Comparison of ENCODE assay signal across 1 cellular context in genomic region chr7:100124301-100125229, GRCh38.
TF ChIP-seq lines count a peak whose summit lies in the region.

No MANE protein-coding gene starts in this region.

TF ChIP-seq in K562, 482 proteins besides CTCF, POLR2A, EP300 and RAD21 (continued from another document and continues in another):
- TF ChIP-seq, protein P1, sequence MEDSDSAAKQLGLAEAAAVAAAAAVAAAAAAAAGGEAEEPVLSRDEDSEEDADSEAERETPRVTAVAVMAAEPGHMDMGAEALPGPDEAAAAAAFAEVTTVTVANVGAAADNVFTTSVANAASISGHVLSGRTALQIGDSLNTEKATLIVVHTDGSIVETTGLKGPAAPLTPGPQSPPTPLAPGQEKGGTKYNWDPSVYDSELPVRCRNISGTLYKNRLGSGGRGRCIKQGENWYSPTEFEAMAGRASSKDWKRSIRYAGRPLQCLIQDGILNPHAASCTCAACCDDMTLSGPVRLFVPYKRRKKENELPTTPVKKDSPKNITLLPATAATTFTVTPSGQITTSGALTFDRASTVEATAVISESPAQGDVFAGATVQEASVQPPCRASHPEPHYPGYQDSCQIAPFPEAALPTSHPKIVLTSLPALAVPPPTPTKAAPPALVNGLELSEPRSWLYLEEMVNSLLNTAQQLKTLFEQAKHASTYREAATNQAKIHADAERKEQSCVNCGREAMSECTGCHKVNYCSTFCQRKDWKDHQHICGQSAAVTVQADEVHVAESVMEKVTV (CRISPR knock-in tag; IDR thresholded peaks at IDR 0.05): no peak
- TF ChIP-seq ILK (tag; IDR thresholded peaks at IDR 0.05; ENCODE audit: borderline replicate concordance, low read depth) (no peak), KDM4B (IDR thresholded peaks at IDR 0.05; ENCODE audit: borderline replicate concordance in 2 of 2, low read depth in 1 of 2) (no peak), RFX5 (IDR thresholded peaks at IDR 0.05; ENCODE audit: low read depth, low read length) (no peak), ZNF592 (IDR thresholded peaks at IDR 0.05) (peak; percentile 86), HNRNPK (IDR thresholded peaks at IDR 0.05; ENCODE audit: low read depth, low read length, poor library complexity, severe bottlenecking) (no peak), ZKSCAN1 (IDR thresholded peaks at IDR 0.05; ENCODE audit: low read depth, low read length) (no peak), KLF13 (tag; IDR thresholded peaks at IDR 0.05; ENCODE audit: borderline replicate concordance, low read depth) (no peak), SMAD4 (CRISPR knock-in tag; conservative IDR thresholded peaks at IDR 0.05) (peak; percentile 52), TCFL5 (CRISPR knock-in tag; conservative IDR thresholded peaks at IDR 0.05) (no peak), ZNF175 (CRISPR knock-in tag; IDR thresholded peaks at IDR 0.05; ENCODE audit: low read depth) (no peak), BRD9 (IDR thresholded peaks at IDR 0.05; ENCODE audit: low read depth, partially characterized antibody) (no peak), DNMT1 (IDR thresholded peaks at IDR 0.05) (no peak), BMI1 (IDR thresholded peaks at IDR 0.05; ENCODE audit: low read length) (no peak), NONO (IDR thresholded peaks at IDR 0.05; ENCODE audit: low read depth in 2 of 2, low read length in 1 of 2) (no peak), KAT2B (IDR thresholded peaks at IDR 0.05; ENCODE audit: low read depth, low read length) (no peak), SP2 (IDR thresholded peaks at IDR 0.05; ENCODE audit: extremely low read depth, low read depth, low read length, poor library complexity, severe bottlenecking) (no peak), TFE3 (CRISPR knock-in tag; IDR thresholded peaks at IDR 0.05) (no peak), PHTF2 (CRISPR knock-in tag; IDR thresholded peaks at IDR 0.05) (no peak), RBBP5 (IDR thresholded peaks at IDR 0.05; ENCODE audit: borderline replicate concordance, insufficient read depth, low read length, poor library complexity, severe bottlenecking) (no peak), L3MBTL2 (IDR thresholded peaks at IDR 0.05) (no peak), HMG20B (CRISPR knock-in tag; IDR thresholded peaks at IDR 0.05) (no peak), BHLHE40 (IDR thresholded peaks at IDR 0.05; ENCODE audit: low read length) (no peak), JUNB (CRISPR knock-in tag; conservative IDR thresholded peaks at IDR 0.05) (no peak), HNRNPUL1 (IDR thresholded peaks at IDR 0.05; ENCODE audit: low read length) (no peak), CBX2 (IDR thresholded peaks at IDR 0.05; ENCODE audit: insufficient read depth, low read length, poor library complexity, severe bottlenecking) (no peak), PHF21A (IDR thresholded peaks at IDR 0.05; ENCODE audit: borderline replicate concordance, low read depth) (no peak), RBM34 (IDR thresholded peaks at IDR 0.05; ENCODE audit: borderline replicate concordance, insufficient read depth, low read length) (no peak), STAT5A (IDR thresholded peaks at IDR 0.05; ENCODE audit: borderline replicate concordance, low read length) (no peak), POU5F1 (IDR thresholded peaks at IDR 0.05; ENCODE audit: borderline replicate concordance, low read depth, low read length, partially characterized antibody) (no peak), GTF2F1 (IDR thresholded peaks at IDR 0.05; ENCODE audit: low read depth, low read length) (no peak)
- TF ChIP-seq, protein P2, sequence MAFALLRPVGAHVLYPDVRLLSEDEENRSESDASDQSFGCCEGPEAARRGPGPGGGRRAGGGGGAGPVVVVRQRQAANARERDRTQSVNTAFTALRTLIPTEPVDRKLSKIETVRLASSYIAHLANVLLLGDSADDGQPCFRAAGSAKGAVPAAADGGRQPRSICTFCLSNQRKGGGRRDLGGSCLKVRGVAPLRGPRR (CRISPR knock-in tag; IDR thresholded peaks at IDR 0.05): no peak
- TF ChIP-seq, protein P3, sequence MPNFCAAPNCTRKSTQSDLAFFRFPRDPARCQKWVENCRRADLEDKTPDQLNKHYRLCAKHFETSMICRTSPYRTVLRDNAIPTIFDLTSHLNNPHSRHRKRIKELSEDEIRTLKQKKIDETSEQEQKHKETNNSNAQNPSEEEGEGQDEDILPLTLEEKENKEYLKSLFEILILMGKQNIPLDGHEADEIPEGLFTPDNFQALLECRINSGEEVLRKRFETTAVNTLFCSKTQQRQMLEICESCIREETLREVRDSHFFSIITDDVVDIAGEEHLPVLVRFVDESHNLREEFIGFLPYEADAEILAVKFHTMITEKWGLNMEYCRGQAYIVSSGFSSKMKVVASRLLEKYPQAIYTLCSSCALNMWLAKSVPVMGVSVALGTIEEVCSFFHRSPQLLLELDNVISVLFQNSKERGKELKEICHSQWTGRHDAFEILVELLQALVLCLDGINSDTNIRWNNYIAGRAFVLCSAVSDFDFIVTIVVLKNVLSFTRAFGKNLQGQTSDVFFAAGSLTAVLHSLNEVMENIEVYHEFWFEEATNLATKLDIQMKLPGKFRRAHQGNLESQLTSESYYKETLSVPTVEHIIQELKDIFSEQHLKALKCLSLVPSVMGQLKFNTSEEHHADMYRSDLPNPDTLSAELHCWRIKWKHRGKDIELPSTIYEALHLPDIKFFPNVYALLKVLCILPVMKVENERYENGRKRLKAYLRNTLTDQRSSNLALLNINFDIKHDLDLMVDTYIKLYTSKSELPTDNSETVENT (CRISPR knock-in tag; IDR thresholded peaks at IDR 0.05): 0 out of 2 replicates have a peak, but pooled peaks have one; percentile 12
- TF ChIP-seq, protein P4, sequence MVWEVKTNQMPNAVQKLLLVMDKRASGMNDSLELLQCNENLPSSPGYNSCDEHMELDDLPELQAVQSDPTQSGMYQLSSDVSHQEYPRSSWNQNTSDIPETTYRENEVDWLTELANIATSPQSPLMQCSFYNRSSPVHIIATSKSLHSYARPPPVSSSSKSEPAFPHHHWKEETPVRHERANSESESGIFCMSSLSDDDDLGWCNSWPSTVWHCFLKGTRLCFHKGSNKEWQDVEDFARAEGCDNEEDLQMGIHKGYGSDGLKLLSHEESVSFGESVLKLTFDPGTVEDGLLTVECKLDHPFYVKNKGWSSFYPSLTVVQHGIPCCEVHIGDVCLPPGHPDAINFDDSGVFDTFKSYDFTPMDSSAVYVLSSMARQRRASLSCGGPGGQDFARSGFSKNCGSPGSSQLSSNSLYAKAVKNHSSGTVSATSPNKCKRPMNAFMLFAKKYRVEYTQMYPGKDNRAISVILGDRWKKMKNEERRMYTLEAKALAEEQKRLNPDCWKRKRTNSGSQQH (CRISPR knock-in tag; IDR thresholded peaks at IDR 0.05): no peak
- TF ChIP-seq, protein P5, sequence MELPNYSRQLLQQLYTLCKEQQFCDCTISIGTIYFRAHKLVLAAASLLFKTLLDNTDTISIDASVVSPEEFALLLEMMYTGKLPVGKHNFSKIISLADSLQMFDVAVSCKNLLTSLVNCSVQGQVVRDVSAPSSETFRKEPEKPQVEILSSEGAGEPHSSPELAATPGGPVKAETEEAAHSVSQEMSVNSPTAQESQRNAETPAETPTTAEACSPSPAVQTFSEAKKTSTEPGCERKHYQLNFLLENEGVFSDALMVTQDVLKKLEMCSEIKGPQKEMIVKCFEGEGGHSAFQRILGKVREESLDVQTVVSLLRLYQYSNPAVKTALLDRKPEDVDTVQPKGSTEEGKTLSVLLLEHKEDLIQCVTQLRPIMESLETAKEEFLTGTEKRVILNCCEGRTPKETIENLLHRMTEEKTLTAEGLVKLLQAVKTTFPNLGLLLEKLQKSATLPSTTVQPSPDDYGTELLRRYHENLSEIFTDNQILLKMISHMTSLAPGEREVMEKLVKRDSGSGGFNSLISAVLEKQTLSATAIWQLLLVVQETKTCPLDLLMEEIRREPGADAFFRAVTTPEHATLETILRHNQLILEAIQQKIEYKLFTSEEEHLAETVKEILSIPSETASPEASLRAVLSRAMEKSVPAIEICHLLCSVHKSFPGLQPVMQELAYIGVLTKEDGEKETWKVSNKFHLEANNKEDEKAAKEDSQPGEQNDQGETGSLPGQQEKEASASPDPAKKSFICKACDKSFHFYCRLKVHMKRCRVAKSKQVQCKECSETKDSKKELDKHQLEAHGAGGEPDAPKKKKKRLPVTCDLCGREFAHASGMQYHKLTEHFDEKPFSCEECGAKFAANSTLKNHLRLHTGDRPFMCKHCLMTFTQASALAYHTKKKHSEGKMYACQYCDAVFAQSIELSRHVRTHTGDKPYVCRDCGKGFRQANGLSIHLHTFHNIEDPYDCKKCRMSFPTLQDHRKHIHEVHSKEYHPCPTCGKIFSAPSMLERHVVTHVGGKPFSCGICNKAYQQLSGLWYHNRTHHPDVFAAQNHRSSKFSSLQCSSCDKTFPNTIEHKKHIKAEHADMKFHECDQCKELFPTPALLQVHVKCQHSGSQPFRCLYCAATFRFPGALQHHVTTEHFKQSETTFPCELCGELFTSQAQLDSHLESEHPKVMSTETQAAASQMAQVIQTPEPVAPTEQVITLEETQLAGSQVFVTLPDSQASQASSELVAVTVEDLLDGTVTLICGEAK (IDR thresholded peaks at IDR 0.05): no peak; the same call in 1 of the 2 replicates
- TF ChIP-seq, protein P5 (CRISPR knock-in tag; IDR thresholded peaks at IDR 0.05): no peak
- TF ChIP-seq, protein P6, sequence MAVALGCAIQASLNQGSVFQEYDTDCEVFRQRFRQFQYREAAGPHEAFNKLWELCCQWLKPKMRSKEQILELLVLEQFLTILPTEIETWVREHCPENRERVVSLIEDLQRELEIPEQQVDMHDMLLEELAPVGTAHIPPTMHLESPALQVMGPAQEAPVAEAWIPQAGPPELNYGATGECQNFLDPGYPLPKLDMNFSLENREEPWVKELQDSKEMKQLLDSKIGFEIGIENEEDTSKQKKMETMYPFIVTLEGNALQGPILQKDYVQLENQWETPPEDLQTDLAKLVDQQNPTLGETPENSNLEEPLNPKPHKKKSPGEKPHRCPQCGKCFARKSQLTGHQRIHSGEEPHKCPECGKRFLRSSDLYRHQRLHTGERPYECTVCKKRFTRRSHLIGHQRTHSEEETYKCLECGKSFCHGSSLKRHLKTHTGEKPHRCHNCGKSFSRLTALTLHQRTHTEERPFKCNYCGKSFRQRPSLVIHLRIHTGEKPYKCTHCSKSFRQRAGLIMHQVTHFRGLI (CRISPR knock-in tag; IDR thresholded peaks at IDR 0.05): no peak
